ENCODE assay signal across 24 cellular contexts in genomic region chr18:37754141-37754540, GRCh38.
"Had no signal": no experiment of that assay in that cellular context is flagged by ENCODE, and none has a peak within 500 bp of the region (broad histone marks: within the 10 kb centered on the region; RNA-seq: fewer than 3 reads in every experiment).

No MANE protein-coding gene starts in this region.

- ATAC-seq: left lobe of liver; naive thymus-derived CD8-positive, alpha-beta T cell; stimulated activated memory B cell treated with anti-CD40 and anti-IgM and Interleukin-4, amounts not matched to agents 10 μg/mL and 1 μg/mL and 100 μg/mL, for 72 hours; stimulated activated naive CD8-positive, alpha-beta T cell treated with anti-CD3 and anti-CD28 coated beads, Interleukin-15, Interleukin-2, amounts not matched to agents 100 U/mL and 50 U/mL, for 24 hours had no signal

- H3K4me3 ChIP-seq: colonic mucosa, esophagus squamous epithelium, prostate gland, right atrium auricular region, sigmoid colon, thoracic aorta, tibial nerve, upper lobe of left lung, uterus had no signal

- H3K36me3 ChIP-seq: colonic mucosa, esophagus squamous epithelium, prostate gland, right atrium auricular region, sigmoid colon, thoracic aorta, tibial nerve, upper lobe of left lung, uterus had no signal

- H3K27ac ChIP-seq: colonic mucosa, esophagus squamous epithelium, prostate gland, right atrium auricular region, sigmoid colon, thoracic aorta, tibial nerve, upper lobe of left lung, uterus had no signal

- H3K9me3 ChIP-seq: colonic mucosa, esophagus squamous epithelium, prostate gland, right atrium auricular region, sigmoid colon, thoracic aorta, tibial nerve, upper lobe of left lung, uterus had no signal

- H3K27me3 ChIP-seq: colonic mucosa, esophagus squamous epithelium, right atrium auricular region, sigmoid colon, tibial nerve, upper lobe of left lung, uterus had no signal

- DNase-seq: colonic mucosa; effector CD8-positive, alpha-beta T cell; erythroblast; esophagus squamous epithelium; hypothalamus; immature natural killer cell; islet precursor cell; mammary epithelial cell; naive thymus-derived CD8-positive, alpha-beta T cell; nephron progenitor cell; nucleus accumbens; sigmoid colon; stimulated activated CD4-positive, alpha-beta T cell treated with anti-CD3 and anti-CD28 coated beads, Interleukin-2, amount 100 ng/mL, for 24 hours; stimulated activated CD4-positive, alpha-beta T cell treated with anti-CD3 and anti-CD28 coated beads, Interleukin-4, amount 100 ng/mL, for 4 hours; stimulated activated naive CD8-positive, alpha-beta T cell treated with anti-CD3 and anti-CD28 coated beads, Interleukin-15, Interleukin-2, amounts not matched to agents 100 U/mL and 50 U/mL, for 24 hours; substantia nigra; uterus had no signal

- H3K4me1 ChIP-seq: colonic mucosa, esophagus squamous epithelium, prostate gland, right atrium auricular region, sigmoid colon, tibial nerve, upper lobe of left lung, uterus had no signal
